29 cellular contexts compared by ENCODE assay signal in the genomic region with DNA sequence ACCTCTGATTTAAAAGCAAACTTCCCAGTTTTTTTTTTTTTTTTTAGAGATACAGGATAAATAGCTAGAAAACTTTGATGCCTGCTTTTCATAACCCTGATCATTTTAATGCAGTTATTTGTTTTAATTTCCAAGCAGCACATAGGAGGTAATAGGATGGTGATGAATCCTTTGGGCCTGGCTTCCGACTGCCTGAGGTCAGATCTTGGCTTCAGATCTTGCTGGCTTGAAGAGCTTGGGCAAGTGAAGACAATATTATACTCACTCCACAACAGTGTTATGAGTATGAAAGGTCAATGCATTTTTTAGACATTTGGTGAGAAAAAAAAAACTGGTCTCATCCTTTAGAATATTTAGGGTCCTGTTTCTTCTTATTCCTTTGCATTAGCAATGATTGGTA.
"Had no signal": no experiment of that assay in that cellular context is flagged by ENCODE, and none has a peak within 500 bp of the region (broad histone marks: within the 10 kb centered on the region; RNA-seq: fewer than 3 reads in every experiment).

No MANE protein-coding gene starts in this region.

- FAIRE-seq: small intestine, urothelium cell line had no signal

- H3K9me3 ChIP-seq: neutrophil, psoas muscle, right lobe of liver, sigmoid colon, stomach, thoracic aorta, thyroid gland, tibial nerve, upper lobe of left lung, vagina had no signal

- H3K4me3 ChIP-seq: psoas muscle, right lobe of liver, sigmoid colon, stomach, thoracic aorta, thyroid gland, tibial nerve, upper lobe of left lung, vagina had no signal

- H3K79me2 ChIP-seq: parathyroid adenoma had no signal

- H3K4me1 ChIP-seq: parathyroid adenoma, psoas muscle, right lobe of liver, sigmoid colon, stomach, thyroid gland, tibial nerve, upper lobe of left lung, vagina had no signal

- H3K27me3 ChIP-seq: right lobe of liver, thyroid gland, upper lobe of left lung, vagina had no signal

- H3K9me3 Mint-ChIP-seq: natural killer cell treated with Interleukin-12 subunit alpha and Interleukin-12 subunit beta and Interleukin-15 and Interleukin-18, amount 100 ng/mL, for 72 hours; nephron progenitor cell; neural crest cell; stimulated activated effector memory CD8-positive, alpha-beta T cell treated with anti-CD3 and anti-CD28 coated beads, Interleukin-12 subunit alpha, Interleukin-12 subunit beta, amount 100 ng/mL, for 72 hours; stimulated activated naive B cell treated with anti-CD40 and anti-IgM and Interleukin-4, amounts not matched to agents 10 μg/mL and 1 μg/mL and 100 μg/mL, for 72 hours; stimulated activated naive CD8-positive, alpha-beta T cell treated with anti-CD3 and anti-CD28 coated beads, Interleukin-15, Interleukin-2, amounts not matched to agents 100 ng/mL and 50 ng/mL, for 24 hours had no signal

- H3K4me3 Mint-ChIP-seq: natural killer cell treated with Interleukin-12 subunit alpha and Interleukin-12 subunit beta and Interleukin-15 and Interleukin-18, amount 100 ng/mL, for 72 hours; nephron progenitor cell; neural crest cell; stimulated activated effector memory CD8-positive, alpha-beta T cell treated with anti-CD3 and anti-CD28 coated beads, Interleukin-12 subunit alpha, Interleukin-12 subunit beta, amount 100 ng/mL, for 72 hours; stimulated activated naive B cell treated with anti-CD40 and anti-IgM and Interleukin-4, amounts not matched to agents 10 μg/mL and 1 μg/mL and 100 μg/mL, for 72 hours; stimulated activated naive CD8-positive, alpha-beta T cell treated with anti-CD3 and anti-CD28 coated beads, Interleukin-15, Interleukin-2, amounts not matched to agents 100 ng/mL and 50 ng/mL, for 24 hours had no signal

- H3K4me1 Mint-ChIP-seq: nephron progenitor cell; stimulated activated effector memory CD8-positive, alpha-beta T cell treated with anti-CD3 and anti-CD28 coated beads, Interleukin-12 subunit alpha, Interleukin-12 subunit beta, amount 100 ng/mL, for 72 hours; stimulated activated naive B cell treated with anti-CD40 and anti-IgM and Interleukin-4, amounts not matched to agents 10 μg/mL and 1 μg/mL and 100 μg/mL, for 72 hours had no signal

- H3K36me3 Mint-ChIP-seq: natural killer cell treated with Interleukin-12 subunit alpha and Interleukin-12 subunit beta and Interleukin-15 and Interleukin-18, amount 100 ng/mL, for 72 hours; stimulated activated effector memory CD8-positive, alpha-beta T cell treated with anti-CD3 and anti-CD28 coated beads, Interleukin-12 subunit alpha, Interleukin-12 subunit beta, amount 100 ng/mL, for 72 hours; stimulated activated naive B cell treated with anti-CD40 and anti-IgM and Interleukin-4, amounts not matched to agents 10 μg/mL and 1 μg/mL and 100 μg/mL, for 72 hours had no signal

- H2AFZ ChIP-seq: parathyroid adenoma had no signal

- H3K9ac ChIP-seq: parathyroid adenoma had no signal

- ATAC-seq: natural killer cell treated with Interleukin-12 subunit alpha and Interleukin-12 subunit beta and Interleukin-15 and Interleukin-18, amount 100 ng/mL, for 72 hours; psoas muscle; right cardiac atrium; right lobe of liver; stimulated activated effector memory CD8-positive, alpha-beta T cell treated with anti-CD3 and anti-CD28 coated beads, Interleukin-12 subunit alpha, Interleukin-12 subunit beta, amount 100 ng/mL, for 72 hours; stimulated activated naive B cell treated with anti-CD40 and anti-IgM and Interleukin-4, amounts not matched to agents 10 μg/mL and 1 μg/mL and 100 μg/mL, for 72 hours had no signal

- H3K27ac Mint-ChIP-seq: natural killer cell treated with Interleukin-12 subunit alpha and Interleukin-12 subunit beta and Interleukin-15 and Interleukin-18, amount 100 ng/mL, for 72 hours; nephron progenitor cell; progenitor cell of endocrine pancreas; stimulated activated effector memory CD8-positive, alpha-beta T cell treated with anti-CD3 and anti-CD28 coated beads, Interleukin-12 subunit alpha, Interleukin-12 subunit beta, amount 100 ng/mL, for 72 hours; stimulated activated naive B cell treated with anti-CD40 and anti-IgM and Interleukin-4, amounts not matched to agents 10 μg/mL and 1 μg/mL and 100 μg/mL, for 72 hours; stimulated activated naive CD8-positive, alpha-beta T cell treated with anti-CD3 and anti-CD28 coated beads, Interleukin-15, Interleukin-2, amounts not matched to agents 100 ng/mL and 50 ng/mL, for 24 hours had no signal

- H3K36me3 ChIP-seq: neutrophil, right lobe of liver, sigmoid colon, stomach, thoracic aorta, thyroid gland, tibial nerve, upper lobe of left lung, vagina had no signal

- H3K27ac ChIP-seq: neutrophil, parathyroid adenoma, psoas muscle, right lobe of liver, sigmoid colon, stomach, thoracic aorta, thyroid gland, tibial nerve, upper lobe of left lung, vagina had no signal

- DNase-seq: nephron progenitor cell; nucleus accumbens; posterior cingulate gyrus; psoas muscle; right cardiac atrium; right lobe of liver; sigmoid colon; small intestine; stimulated activated CD4-positive, alpha-beta T cell treated with anti-CD3 and anti-CD28 coated beads, Interleukin-15, amount 100 ng/mL, for 24 hours; stimulated activated CD4-positive, alpha-beta T cell treated with anti-CD3 and anti-CD28 coated beads, Interleukin-2, amount 100 ng/mL, for 24 hours; stimulated activated CD4-positive, alpha-beta T cell treated with anti-CD3 and anti-CD28 coated beads, Interleukin-2, amount 100 ng/mL, for 48 hours; stimulated activated CD4-positive, alpha-beta T cell treated with anti-CD3 and anti-CD28 coated beads, Interleukin-4, amount 100 ng/mL, for 24 hours; stimulated activated naive B cell treated with anti-CD40 and anti-IgM and Interleukin-4, amounts not matched to agents 10 μg/mL and 1 μg/mL and 100 μg/mL, for 72 hours; stimulated activated naive CD4-positive, alpha-beta T cell treated with Interleukin-2 at 50 U/mL for 16 hours; stomach; thyroid gland; trophoblast cell; upper lobe of left lung had no signal
